8 cellular contexts compared by ENCODE assay signal in genomic region chr17:17476865-17477467, GRCh38. TPM values are rescaled to one million over a fixed set of nuclear protein-coding genes. Genes with fewer than 3 reads are reported as not detected.
DNase-seq lines count a peak whose midpoint lies in the region; ATAC-seq, FAIRE-seq and TF ChIP-seq lines count a peak whose summit lies in the region.

A gene with protein sequence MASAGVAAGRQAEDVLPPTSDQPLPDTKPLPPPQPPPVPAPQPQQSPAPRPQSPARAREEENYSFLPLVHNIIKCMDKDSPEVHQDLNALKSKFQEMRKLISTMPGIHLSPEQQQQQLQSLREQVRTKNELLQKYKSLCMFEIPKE (plus strand): TSS chr17:17477000. CDS start chr17:17477042, 42 bp downstream.

- peak; percentile 93 for DNase-seq in COLO829 (ENCODE audit: low spot score)
- peak; percentile 73 for DNase-seq in RCC 7860 (ENCODE audit: low spot score)
- peak; percentile 91 for DNase-seq in activated T-helper 1 cell treated with Interleukin-2 at 50 U/mL for 16 hours (ENCODE audit: low read depth)
- peak; percentile 59 for DNase-seq in esophagus squamous epithelium (lab: John Stamatoyannopoulos, UW)
- peak; percentile 95 for DNase-seq in myocyte (ENCODE audit: low read depth)
- DNase-seq in stimulated activated CD8-positive, alpha-beta memory T cell treated with anti-CD3 and anti-CD28 coated beads, Interleukin-7, amount 100 ng/mL, for 24 hours (ENCODE audit: low read depth) = peak; percentile 91

- peaks cover 19% of the 10 kb centered on the region for H3K36me3 ChIP-seq in KOPT-K1 (ENCODE audit: insufficient read depth, low read length)
- H3K36me3 ChIP-seq in esophagus squamous epithelium = peaks cover 0 to 23% (median 0%) of the 10 kb centered on the region in 3 donors

- ATAC-seq in GM21528 (IDR thresholded peaks at IDR 0.05; ENCODE audit: low FRiP score, unreplicated experiment) = peak; percentile 83

- no peak for FAIRE-seq in RCC 7860 (lab: Jason Lieb, UNC)

- H3K27ac ChIP-seq in KOPT-K1 (ENCODE audit: low read depth, low read length, poor library complexity, severe bottlenecking) = peak within 1 kb of the TSS; percentile 82
- peak within 1 kb of the TSS; percentile 94 to 97 (median 96) for H3K27ac ChIP-seq in esophagus squamous epithelium

- intact Hi-C loops in esophagus squamous epithelium (cut with DNase I) = no loop called here

- 1 to 2% methylated on average over 11 to 30 of the region's 47 CpGs for WGBS in esophagus squamous epithelium, 2 donors

- no peaks in the 10 kb centered on the region for H3K27me3 ChIP-seq in esophagus squamous epithelium

- H3K9me3 ChIP-seq in KOPT-K1 (ENCODE audit: insufficient read depth, low read length, poor library complexity, severe bottlenecking) (no peaks in the 10 kb centered on the region), esophagus squamous epithelium (no peaks in the 10 kb centered on the region)

- peaks cover 0 to 50% (median 20%) of the 10 kb centered on the region in 3 donors for H3K4me1 ChIP-seq in esophagus squamous epithelium

- peak within 1 kb of the TSS; percentile 86 to 99 (median 90) for H3K4me3 ChIP-seq in esophagus squamous epithelium

- no peak for TF ChIP-seq CTCF in esophagus squamous epithelium (IDR thresholded peaks at IDR 0.05)

- TF ChIP-seq POLR2A in esophagus squamous epithelium (IDR thresholded peaks at IDR 0.05) = peak in 2 of 4 donors; percentile 33 to 59

RNA-seq across cellular contexts. Expression of the gene that starts here (rescaled TPM):
- total RNA-seq in esophagus squamous epithelium (10 to 100 TPM in 3 of 4 donors, 1 to 10 TPM in 1; 5.8 to 15.4 (median 12.2) TPM), myocyte (17.1 and 22.4 TPM in 2 replicates)
- 12.1 TPM for polyA plus RNA-seq in myocyte (2012)

Comparison
In these comparisons a context has a peak if more than half of its experiments do, and no peak if none do; other contexts are left out.
1. Peak in every context shown above with its lines: DNase-seq, ATAC-seq, H3K4me3 ChIP-seq and H3K27ac ChIP-seq.